ENCODE assay signal across 8 cellular contexts in genomic region chr15:74322558-74323180, GRCh38. TPM values are rescaled to one million over a fixed set of nuclear protein-coding genes. Genes with fewer than 3 reads are reported as not detected.
DNase-seq lines count a peak whose midpoint lies in the region; ATAC-seq, FAIRE-seq and TF ChIP-seq lines count a peak whose summit lies in the region.

No MANE protein-coding gene starts in this region.

- intact Hi-C loops in activated CD4-positive, alpha-beta T cell treated with anti-CD3 and anti-CD28 coated beads for 36 hours (cut with DNase I, micrococcal nuclease) = loop anchor here (1.0 kb wide), 2 partner anchors 195 to 349 kb away; no protein-coding TSS in a partner anchor
- intact Hi-C loops in HepG2 (cut with micrococcal nuclease; ENCODE audit: unreplicated experiment) = no loop called here

- H3K9ac ChIP-seq in HepG2 (ENCODE audit: insufficient read depth, low read depth, low read length) = no peak overlapping the region

- no peak for TF ChIP-seq EP300 in HepG2 (IDR thresholded peaks at IDR 0.05; ENCODE audit: low read depth in 2 of 2, low read length in 2 of 2)
- TF ChIP-seq EP300 in HepG2 (CRISPR knock-in tag; IDR thresholded peaks at IDR 0.05; ENCODE audit: borderline replicate concordance) = no peak

- no peaks in the 10 kb centered on the region for H3K9me3 ChIP-seq in HepG2 (ENCODE audit: low read length)

- CTCF ChIA-PET in activated CD4-positive, alpha-beta T cell treated with anti-CD3 and anti-CD28 coated beads for 36 hours (lab: Charles Lee) = interaction anchor here (0.5 to 2.4 kb wide), 20 partner anchors 12 to 981 kb away, joined by 3 to 17 read pairs (median 4); partner anchors contain the start of genes ISLR2 and PML
- CTCF ChIA-PET in HepG2 (lab: Yijun Ruan, JAX; ENCODE audit: low intra/inter-chr PET ratio, low total read pairs) = interaction anchor here (0.6 to 1.6 kb wide), 5 partner anchors 11 to 269 kb away, joined by 3 to 16 read pairs (median 4); no protein-coding TSS in a partner anchor

- BruUV-seq in HepG2 (replicated peaks; lab: Mats Ljungman, UMichigan) = no TSS peak

- H4K20me1 ChIP-seq in HepG2 (ENCODE audit: insufficient read depth, low read length) = no peaks in the 10 kb centered on the region

- peak; percentile 81 for TF ChIP-seq RAD21 in HepG2 (CRISPR knock-in tag; IDR thresholded peaks at IDR 0.05)

- POLR2A ChIA-PET in activated CD4-positive, alpha-beta T cell treated with anti-CD3 and anti-CD28 coated beads for 36 hours (lab: Charles Lee) = no interaction called here
- POLR2A ChIA-PET in HepG2 (lab: Yijun Ruan, JAX) = no interaction called here

- TF ChIP-seq POLR2A in GM12892 (IDR thresholded peaks at IDR 0.05; ENCODE audit: low read depth, low read length) = no peak
- TF ChIP-seq POLR2A in HepG2 (IDR thresholded peaks at IDR 0.05; ENCODE audit: insufficient read depth in 1 of 2, low read depth in 2 of 2, low read length in 2 of 2) = no peak

- H3K27me3 ChIP-seq in HepG2 (ENCODE audit: control insufficient read depth in 1 of 2, insufficient read depth in 2 of 2, low read length in 2 of 2) = peaks cover 1 to 3% of the 10 kb centered on the region in 2 experiments; a peak in 2 of 5 replicates

- FAIRE-seq in GM12892 (lab: Jason Lieb, UNC) (peak; percentile 99), HepG2 (lab: Jason Lieb, UNC) (no peak)

- in situ Hi-C loops in HepG2 (cut with HindIII; ENCODE audit: extremely low pct_ligation_motif_present, low pct_unique_long_range_greater_than_20kb) = no loop called here

- H3K27me3 Mint-ChIP-seq in activated CD4-positive, alpha-beta T cell treated with anti-CD3 and anti-CD28 coated beads for 36 hours = no peaks in the 10 kb centered on the region

- H3K27ac ChIP-seq in 22Rv1 (no peak overlapping the region), HepG2 (ENCODE audit: extremely low read length, insufficient read depth, low read length) (no peak overlapping the region)

- no peaks in the 10 kb centered on the region for H3K36me3 Mint-ChIP-seq in activated CD4-positive, alpha-beta T cell treated with anti-CD3 and anti-CD28 coated beads for 36 hours (ENCODE audit: low read depth)

- H3K4me3 Mint-ChIP-seq in activated CD4-positive, alpha-beta T cell treated with anti-CD3 and anti-CD28 coated beads for 36 hours = no peak overlapping the region

- H3K27ac Mint-ChIP-seq in activated CD4-positive, alpha-beta T cell treated with anti-CD3 and anti-CD28 coated beads for 36 hours = no peak overlapping the region

- ATAC-seq in activated CD4-positive, alpha-beta T cell treated with anti-CD3 and anti-CD28 coated beads for 36 hours = peak; percentile 87
- peak; percentile 92 for ATAC-seq in HepG2

- no peak overlapping the region for H2AFZ ChIP-seq in HepG2 (ENCODE audit: low read length)

- TF ChIP-seq CTCF in 22Rv1 (IDR thresholded peaks at IDR 0.05) (peak; percentile 88), HepG2 (CRISPR knock-in tag; IDR thresholded peaks at IDR 0.05) (peak; percentile 96)

- 34% methylated on average over 3 of the region's 6 CpGs for WGBS in HepG2 (ENCODE audit: low lambda C conversion rate)

- no peaks in the 10 kb centered on the region for H3K36me3 ChIP-seq in HepG2 (replicated peaks in 1 of 2; ENCODE audit: control insufficient read depth in 1 of 2, insufficient read depth in 2 of 2, low read length in 2 of 2)

- H3K4me1 Mint-ChIP-seq in activated CD4-positive, alpha-beta T cell treated with anti-CD3 and anti-CD28 coated beads for 36 hours = peaks cover 2% of the 10 kb centered on the region

- H3K79me2 ChIP-seq in HepG2 (ENCODE audit: insufficient read depth, low read length) = no peaks in the 10 kb centered on the region

- H3K4me1 ChIP-seq in HepG2 (ENCODE audit: insufficient read depth, low read length) = no peaks in the 10 kb centered on the region

- DNase-seq in GM12892 (ENCODE audit: insufficient read length) = peak; percentile 72
- DNase-seq in NCI-H2196 treated with DMSO at 0.1 percent for 48 hours (lab: John Stamatoyannopoulos, UW; ENCODE audit: unreplicated experiment) = peak; percentile 17
- DNase-seq in activated CD4-positive, alpha-beta T cell treated with anti-CD3 and anti-CD28 coated beads for 36 hours = peak; percentile 80
- peak; percentile 79 for DNase-seq in cerebellum (ENCODE audit: low spot score)
- peak; percentile 41 for DNase-seq in HepG2 (ENCODE audit: low spot score)
- DNase-seq in stimulated activated CD4-positive, alpha-beta T cell treated with anti-CD3 and anti-CD28 coated beads, TNF-alpha, amount 100 ng/mL, for 4 hours (ENCODE audit: low read depth in 3 of 3) = peak; percentile 12 to 31 (median 21)
- no peak for DNase-seq in DMS79 (lab: John Stamatoyannopoulos, UW)

- H3K4me3 ChIP-seq in HepG2 (replicated peaks in 1 of 3; ENCODE audit: insufficient read depth in 1 of 3, low read depth in 2 of 3, low read length in 3 of 3) = no peak overlapping the region

- no peaks in the 10 kb centered on the region for H3K9me3 Mint-ChIP-seq in activated CD4-positive, alpha-beta T cell treated with anti-CD3 and anti-CD28 coated beads for 36 hours (ENCODE audit: low read depth)

- H3K4me2 ChIP-seq in HepG2 (ENCODE audit: low read depth, low read length) = no peak overlapping the region

TF ChIP-seq in HepG2, 621 proteins besides CTCF, POLR2A, EP300 and RAD21 (continues in another document):
- TF ChIP-seq NFE2 (CRISPR knock-in tag; IDR thresholded peaks at IDR 0.05) (no peak), ZFY (CRISPR knock-in tag; IDR thresholded peaks at IDR 0.05) (no peak), MTF1 (CRISPR knock-in tag; IDR thresholded peaks at IDR 0.05) (no peak), ARNT2 (CRISPR knock-in tag; IDR thresholded peaks at IDR 0.05; ENCODE audit: low read depth) (no peak), RNF219 (CRISPR knock-in tag; IDR thresholded peaks at IDR 0.05) (no peak), DNMT1 (CRISPR knock-in tag; IDR thresholded peaks at IDR 0.05) (no peak), FOSL2 (CRISPR knock-in tag; IDR thresholded peaks at IDR 0.05) (peak; percentile 10; the same call in 1 of the 2 replicates), ZNF768 (CRISPR knock-in tag; IDR thresholded peaks at IDR 0.05) (peak; percentile 86), SMC3 (IDR thresholded peaks at IDR 0.05; ENCODE audit: low read length) (peak; percentile 57; the same call in 1 of the 2 replicates), MYC (CRISPR knock-in tag; IDR thresholded peaks at IDR 0.05; ENCODE audit: borderline replicate concordance) (peak; percentile 20; the same call in 1 of the 2 replicates), ZNF44 (CRISPR knock-in tag; IDR thresholded peaks at IDR 0.05) (no peak), RARG (CRISPR knock-in tag; IDR thresholded peaks at IDR 0.05; ENCODE audit: low read depth) (no peak), CENPX (CRISPR knock-in tag; IDR thresholded peaks at IDR 0.05) (no peak), NFRKB (IDR thresholded peaks at IDR 0.05) (no peak), ZBTB42 (CRISPR knock-in tag; IDR thresholded peaks at IDR 0.05) (no peak), PTBP1 (IDR thresholded peaks at IDR 0.05; ENCODE audit: low read depth, low read length, poor library complexity, severe bottlenecking) (no peak)

RNA-seq across cellular contexts. Expression of gene CYP11A1, which starts 44.8 kb away (rescaled TPM):
- 1.5 TPM for polyA plus RNA-seq in GM12892 (2012; ENCODE audit: missing spikeins)
- total RNA-seq in activated CD4-positive, alpha-beta T cell treated with anti-CD3 and anti-CD28 coated beads for 36 hours = not detected
- total RNA-seq in cerebellum (0.54 TPM), HepG2 (2016; rRNA removed; fragmentation: Illumina TruSeq; extraction: Trizol) (0.66 and 0.86 TPM in 2 replicates)
- total RNA-seq in HepG2 (2016; cell fraction: cytosol; rRNA removed; fragmentation: Illumina TruSeq; extraction: Trizol; ENCODE audit: low read depth) = 0.30 and 0.62 TPM in 2 replicates
- total RNA-seq in HepG2 (2016; cell fraction: insoluble cytoplasmic fraction; rRNA removed; fragmentation: Illumina TruSeq; extraction: Trizol) = 0.43 and 0.71 TPM in 2 replicates
- 0.65 and 0.74 TPM in 2 replicates for total RNA-seq in HepG2 (2016; cell fraction: membrane; rRNA removed; fragmentation: Illumina TruSeq; extraction: Trizol)
- 0.40 and 0.66 TPM in 2 replicates for total RNA-seq in HepG2 (2016; cell fraction: nucleus; rRNA removed; fragmentation: Illumina TruSeq; extraction: Trizol)
- polyA plus RNA-seq in HepG2 (2011; rRNA removed) = 0.92 and 1.4 TPM in 2 replicates
- 0.98 and 1.0 TPM in 2 replicates for polyA plus RNA-seq in HepG2 (2011; cell fraction: cytosol; rRNA removed)
- polyA plus RNA-seq in HepG2 (2011; cell fraction: nucleus; rRNA removed) = 1.5 and 1.8 TPM in 2 replicates
- 0.54 and 0.73 TPM in 2 replicates for polyA plus RNA-seq in HepG2 (2012)
- 0.26 and 0.61 TPM in 2 replicates for polyA plus RNA-seq in HepG2 (2016; cell fraction: cytosol; fragmentation: Illumina TruSeq; extraction: Trizol; ENCODE audit: low read depth)
- 0.66 and 0.83 TPM in 2 replicates for polyA plus RNA-seq in HepG2 (2016; cell fraction: insoluble cytoplasmic fraction; fragmentation: Illumina TruSeq; extraction: Trizol; ENCODE audit: low read depth)
- polyA plus RNA-seq in HepG2 (2016; cell fraction: membrane; fragmentation: Illumina TruSeq; extraction: Trizol; ENCODE audit: low read depth) = 0.36 and 0.45 TPM in 2 replicates
- polyA plus RNA-seq in HepG2 (2016; cell fraction: nucleus; fragmentation: Illumina TruSeq; extraction: Trizol; ENCODE audit: insufficient read depth, low read depth) = 0.64 and 0.93 TPM in 2 replicates
- polyA minus RNA-seq in HepG2 (2011; rRNA and poly(A)+ RNA removed; ENCODE audit: low replicate concordance) = 1.6 and 8.2 TPM in 2 replicates
- 0.99 TPM in 1 of 2 replicates, not detected in the other for polyA minus RNA-seq in HepG2 (2011; cell fraction: cytosol; rRNA and poly(A)+ RNA removed)
- 0.39 and 0.87 TPM in 2 replicates for polyA minus RNA-seq in HepG2 (2011; cell fraction: nucleus; rRNA and poly(A)+ RNA removed)
